Comparison of ENCODE assay signal across 8 cellular contexts in genomic region chr13:39037410-39037879, GRCh38. TPM values are rescaled to one million over a fixed set of nuclear protein-coding genes. Genes with fewer than 3 reads are reported as not detected.
DNase-seq lines count a peak whose midpoint lies in the region; ATAC-seq and TF ChIP-seq lines count a peak whose summit lies in the region.

No MANE protein-coding gene starts in this region.

- WGBS in mesenchymal stem cell = 0% methylated on average over 33 of the region's 39 CpGs
- under 1% methylated on average over 39 of the region's 39 CpGs for WGBS in urinary bladder

- peak overlapping the region; percentile 94 to 99 (median 97) for H3K4me3 Mint-ChIP-seq in brain

- H3K27me3 Mint-ChIP-seq in brain = peaks cover 19% of the 10 kb centered on the region

- H3K4me2 ChIP-seq in MM.1S (ENCODE audit: low read depth, low read length) = peak overlapping the region; percentile 87; the same call in 1 of the 2 replicates
- peak overlapping the region; percentile 61 for H3K4me2 ChIP-seq in mesenchymal stem cell (ENCODE audit: low read length, poor library complexity, severe bottlenecking)

- H3K36me3 ChIP-seq in MM.1S (replicated peaks; ENCODE audit: insufficient read depth, low read length) = no peaks in the 10 kb centered on the region
- peaks cover 0 to 2% of the 10 kb centered on the region in 2 experiments for H3K36me3 ChIP-seq in mesenchymal stem cell (ENCODE audit: control insufficient read depth in 1 of 2, insufficient read depth in 2 of 2, low read depth in 1 of 2, low read length in 2 of 2)
- no peaks in the 10 kb centered on the region for H3K36me3 ChIP-seq in urinary bladder (ENCODE audit: insufficient read depth)

- peak; percentile 94 for DNase-seq in DMS53 (lab: John Stamatoyannopoulos, UW)
- DNase-seq in MM.1S = peak; percentile 59
- peak; percentile 16 for DNase-seq in mesenchymal stem cell
- DNase-seq in D341Med (ENCODE audit: low spot score) = no peak

- H3K79me1 ChIP-seq in mesenchymal stem cell (replicated peaks; ENCODE audit: low read length, poor library complexity, severe bottlenecking) = peaks cover 7% of the 10 kb centered on the region

- peaks cover 58% of the 10 kb centered on the region for H3K79me2 ChIP-seq in MM.1S (ENCODE audit: low read length)

- H4K20me1 ChIP-seq in MM.1S (ENCODE audit: insufficient read depth, low read length) = no peaks in the 10 kb centered on the region

- H3K4me3 ChIP-seq in MM.1S (ENCODE audit: low read length) (peak overlapping the region; percentile 76), mesenchymal stem cell (ENCODE audit: insufficient read depth in 1 of 2, low read depth in 1 of 2, low read length in 2 of 2) (peak overlapping the region; percentile 96 to 98), urinary bladder (ENCODE audit: low read depth, low read length) (peak overlapping the region; percentile 87)

- peak overlapping the region; percentile 80 for H2BK15ac ChIP-seq in mesenchymal stem cell (ENCODE audit: low read depth, poor library complexity, severe bottlenecking)

- peaks cover 0 to 8% (median 0%) of the 10 kb centered on the region in 5 experiments for H3K9me3 Mint-ChIP-seq in brain

- H3K23ac ChIP-seq in mesenchymal stem cell (ENCODE audit: low read length in 2 of 2) = peak overlapping the region in 1 of 2 experiments; percentile 93

- H3K4me1 Mint-ChIP-seq in brain = peaks cover 71% of the 10 kb centered on the region

- H2BK5ac ChIP-seq in mesenchymal stem cell (ENCODE audit: low read depth, low read length, poor library complexity, severe bottlenecking) = peak overlapping the region; percentile 14

- peak overlapping the region; percentile 54 to 89 for H3K18ac ChIP-seq in mesenchymal stem cell (ENCODE audit: low read depth in 1 of 2, low read length in 2 of 2)

- H2AFZ ChIP-seq in MM.1S (ENCODE audit: low read length) (0 out of 2 replicates have a peak overlapping the region, but pooled peaks have one; percentile 15), mesenchymal stem cell (ENCODE audit: low read depth, low read length) (peak overlapping the region; percentile 97)

- H3F3A ChIP-seq in MM.1S (ENCODE audit: insufficient read depth, low read length) = no peaks in the 10 kb centered on the region

- H3K9me2 ChIP-seq in MM.1S (replicated peaks; ENCODE audit: insufficient read depth, low read length) = no peaks in the 10 kb centered on the region

- peak overlapping the region; percentile 83 for H4K91ac ChIP-seq in mesenchymal stem cell (ENCODE audit: low read length)

- H3K4me1 ChIP-seq in MM.1S (ENCODE audit: low read length) (no peaks in the 10 kb centered on the region), mesenchymal stem cell (ENCODE audit: control insufficient read depth, insufficient read depth, low read depth, low read length) (peaks cover 2% of the 10 kb centered on the region), urinary bladder (ENCODE audit: insufficient read depth) (peaks cover 3% of the 10 kb centered on the region)

- H3K27ac ChIP-seq in MM.1S (ENCODE audit: low read length) = peak overlapping the region; percentile 85
- no peak overlapping the region for H3K27ac ChIP-seq in mesenchymal stem cell (ENCODE audit: low read length, poor library complexity, severe bottlenecking)
- peak overlapping the region; percentile 48 for H3K27ac ChIP-seq in urinary bladder (ENCODE audit: low read depth)

- no peak overlapping the region for H2AK5ac ChIP-seq in mesenchymal stem cell (ENCODE audit: low read length, severe bottlenecking)

- peak overlapping the region; percentile 93 for H4K8ac ChIP-seq in mesenchymal stem cell (ENCODE audit: low read length)

- peaks cover 12% of the 10 kb centered on the region for H3K36me3 Mint-ChIP-seq in brain

- peak overlapping the region; percentile 8 to 57 for H3K14ac ChIP-seq in mesenchymal stem cell (ENCODE audit: low read length in 2 of 2)

- ATAC-seq in GM21423 (IDR thresholded peaks at IDR 0.05; ENCODE audit: unreplicated experiment) = peak; percentile 23
- ATAC-seq in HG02970 (IDR thresholded peaks at IDR 0.05; ENCODE audit: low FRiP score, unreplicated experiment) = no peak

- peak overlapping the region in 1 of 2 experiments; percentile 78 for H2BK12ac ChIP-seq in mesenchymal stem cell (ENCODE audit: low read length in 2 of 2)

- peak overlapping the region; percentile 54 to 91 for H3K4ac ChIP-seq in mesenchymal stem cell (ENCODE audit: low read depth in 1 of 2, low read length in 2 of 2)

- H2BK120ac ChIP-seq in mesenchymal stem cell (ENCODE audit: low read depth, low read length) = peak overlapping the region; percentile 82

- TF ChIP-seq CTCF in MM.1S (IDR thresholded peaks at IDR 0.05; ENCODE audit: low read length) (no peak), brain (conservative IDR thresholded peaks at IDR 0.05) (no peak)

- H3K27ac Mint-ChIP-seq in brain = peak overlapping the region; percentile 100

- H3K27me3 ChIP-seq in MM.1S (replicated peaks; ENCODE audit: insufficient read depth, low read length) (no peaks in the 10 kb centered on the region), mesenchymal stem cell (ENCODE audit: control insufficient read depth in 1 of 2, insufficient read depth in 1 of 2, low read length in 2 of 2) (no peaks in the 10 kb centered on the region)

- H3K9me3 ChIP-seq in MM.1S (replicated peaks; ENCODE audit: insufficient read depth, low read length) (no peaks in the 10 kb centered on the region), mesenchymal stem cell (ENCODE audit: control insufficient read depth, low read length) (no peaks in the 10 kb centered on the region)

- H3K9ac ChIP-seq in MM.1S (ENCODE audit: low read length) = peak overlapping the region; percentile 80
- H3K9ac ChIP-seq in mesenchymal stem cell (ENCODE audit: low read length) = peak overlapping the region; percentile 92

RNA-seq across cellular contexts. Expression of gene PROSER1, which starts 0.4 kb away (rescaled TPM):
- 22.8 TPM for polyA plus RNA-seq in brain (ENCODE audit: insufficient read depth, low read depth, low replicate concordance)
- polyA plus RNA-seq in mesenchymal stem cell (2013, experiment 1 of 2) = 31.7 TPM
- polyA plus RNA-seq in mesenchymal stem cell (2013, experiment 2 of 2) = 30.4 TPM
- 33.8 TPM for total RNA-seq in urinary bladder
- polyA plus RNA-seq in urinary bladder = 8.1 TPM

RNA-seq across cellular contexts. Expression of gene NHLRC3, which starts 0.8 kb away (rescaled TPM):
- polyA plus RNA-seq in brain (ENCODE audit: insufficient read depth, low read depth, low replicate concordance) (4.3 TPM), urinary bladder (10.9 TPM)
- polyA plus RNA-seq in mesenchymal stem cell (2013, experiment 1 of 2) = 11.7 TPM
- polyA plus RNA-seq in mesenchymal stem cell (2013, experiment 2 of 2) = 11.3 TPM
- 70.3 TPM for total RNA-seq in urinary bladder

RNA-seq across cellular contexts. Expression of gene STOML3, which starts 46.8 kb away (rescaled TPM):
- polyA plus RNA-seq in brain (ENCODE audit: insufficient read depth, low read depth, low replicate concordance) = not detected
- not detected for polyA plus RNA-seq in mesenchymal stem cell (2013, experiment 1 of 2)
- not detected for polyA plus RNA-seq in mesenchymal stem cell (2013, experiment 2 of 2)
- total RNA-seq in urinary bladder = not detected
- polyA plus RNA-seq in urinary bladder = not detected
